In genomic region chr16:74368002-74368979, GRCh38 we compare ENCODE assay signal across 8 cellular contexts. TPM values are rescaled to one million over a fixed set of nuclear protein-coding genes. Genes with fewer than 3 reads are reported as not detected.
DNase-seq lines count a peak whose midpoint lies in the region; ATAC-seq and FAIRE-seq lines count a peak whose summit lies in the region.
"Not testable (repeated sequence)": the region's sequence is repeated elsewhere in the genome, so short reads cannot be mapped to it uniquely, and the experiment has no call there.

No MANE protein-coding gene starts in this region.

- peak overlapping the region; percentile 77 for H3K27ac ChIP-seq in cingulate gyrus (ENCODE audit: low read depth, low read length)

- DNase-seq in Ammon's horn (ENCODE audit: low spot score) (peak; percentile 87), GM19239 (ENCODE audit: insufficient read length, low spot score) (peak; percentile 78), NCI-H460 (ENCODE audit: extremely low read depth, low read depth) (peak; percentile 78), left colon (peak; percentile 99 to 100)
- DNase-seq in activated CD4-positive, alpha-beta T cell treated with anti-CD3 and anti-CD28 coated beads for 4 hours = peak; percentile 95 to 100
- peak; percentile 87 to 98 (median 96) for DNase-seq in stimulated activated CD4-positive, alpha-beta T cell treated with anti-CD3 and anti-CD28 coated beads, Interleukin-1b, Interleukin-23, amount 100 ng/mL, for 24 hours (ENCODE audit: low read depth in 4 of 4, low spot score in 1 of 4)

- FAIRE-seq in GM19239 (lab: Jason Lieb, UNC) = peak; percentile 93

- ATAC-seq in HG03439 (IDR thresholded peaks at IDR 0.05; ENCODE audit: unreplicated experiment) (peak; percentile 92), left colon (peak; percentile 97)

- intact Hi-C loops in left colon (cut with DNase I, micrococcal nuclease) = not testable (repeated sequence)

RNA-seq across cellular contexts. Expression of gene NPIPB15, which starts 7.8 kb away (rescaled TPM):
- total RNA-seq in NCI-H460 (2014; rRNA removed; shearing (Covaris generic)) = 0.07 TPM in 1 of 2 replicates, not detected in the other
- polyA plus RNA-seq in NCI-H460 (2014; cell fraction: nucleus; rRNA removed) = not detected in 2 replicates
- 10 to 100 TPM; 12.4 to 20.5 TPM for total RNA-seq in left colon

RNA-seq across cellular contexts. Expression of gene CLEC18B, which starts 53.0 kb away (rescaled TPM):
- total RNA-seq in NCI-H460 (2014; rRNA removed; shearing (Covaris generic)) = 0.42 and 0.95 TPM in 2 replicates
- not detected in 2 replicates for polyA plus RNA-seq in NCI-H460 (2014; cell fraction: nucleus; rRNA removed)
- total RNA-seq in left colon = 1 to 10 TPM; 1.6 to 3.4 TPM

Comparison
In these comparisons a context has a peak if more than half of its experiments do, and no peak if none do; other contexts are left out.
1. Peak in every context shown above with its lines: DNase-seq, ATAC-seq and H3K27ac ChIP-seq.
2. RNA of gene NPIPB15, which starts 7.8 kb away (total RNA-seq): 12.4 to 20.5 TPM in left colon; 0.07 TPM in NCI-H460; every median in the first group is over 10 times any median in the second.